9 cellular contexts compared by ENCODE assay signal in genomic region chr17:27533874-27534815, GRCh38.
DNase-seq lines count a peak whose midpoint lies in the region; ATAC-seq and TF ChIP-seq lines count a peak whose summit lies in the region.
"Had no signal": no experiment of that assay in that cellular context is flagged by ENCODE, and none has a peak within 500 bp of the region (broad histone marks: within the 10 kb centered on the region; RNA-seq: fewer than 3 reads in every experiment).

No MANE protein-coding gene starts in this region.

- H3K27ac Mint-ChIP-seq in endothelial cell (ENCODE audit: unreplicated experiment) (no peak overlapping the region), nephron (peak overlapping the region in 2 of 3 experiments; percentile 75 to 83)
- H3K27ac Mint-ChIP-seq in activated T-helper 2 cell treated with anti-CD3 and anti-CD28 coated beads, Interferon-gamma antibody, Interleukin-2, Interleukin-4, amounts not matched to agents 10 μg/mL and 5 μg/mL and 100 μg/mL, durations not matched to agents 14 hours and 24 hours and 36 hours, result no peak overlapping the region
- H3K27ac Mint-ChIP-seq: activated CD4-positive, alpha-beta memory T cell treated with anti-CD3 and anti-CD28 coated beads, Interleukin-2, amount 10 ng/mL, durations not matched to agents 7 days and 5 days had no signal

- H3K36me3 Mint-ChIP-seq in endothelial cell (ENCODE audit: low read depth, unreplicated experiment), result peaks cover 3% of the 10 kb centered on the region
- H3K36me3 Mint-ChIP-seq in nephron (ENCODE audit: low read depth), result no peaks in the 10 kb centered on the region
- H3K36me3 Mint-ChIP-seq in activated T-helper 2 cell treated with anti-CD3 and anti-CD28 coated beads, Interferon-gamma antibody, Interleukin-2, Interleukin-4, amounts not matched to agents 10 μg/mL and 5 μg/mL and 100 μg/mL, durations not matched to agents 14 hours and 24 hours and 36 hours (ENCODE audit: low read depth), result no peaks in the 10 kb centered on the region

- peak overlapping the region; percentile 71 for H3K4me3 Mint-ChIP-seq in endothelial cell (ENCODE audit: unreplicated experiment)
- H3K4me3 Mint-ChIP-seq in nephron, result no peak overlapping the region
- no peak overlapping the region for H3K4me3 Mint-ChIP-seq in activated T-helper 2 cell treated with anti-CD3 and anti-CD28 coated beads, Interferon-gamma antibody, Interleukin-2, Interleukin-4, amounts not matched to agents 10 μg/mL and 5 μg/mL and 100 μg/mL, durations not matched to agents 14 hours and 24 hours and 36 hours (ENCODE audit: low read depth)
- H3K4me3 Mint-ChIP-seq: activated CD4-positive, alpha-beta memory T cell treated with anti-CD3 and anti-CD28 coated beads, Interleukin-2, amount 10 ng/mL, durations not matched to agents 7 days and 5 days had no signal

- intact Hi-C loops in activated T-helper 2 cell treated with anti-CD3 and anti-CD28 coated beads, Interferon-gamma antibody, Interleukin-2, Interleukin-4, amounts not matched to agents 10 μg/mL and 5 μg/mL and 100 μg/mL, durations not matched to agents 14 hours and 24 hours and 36 hours (cut with micrococcal nuclease), result no loop called here

- H3K4me1 Mint-ChIP-seq in endothelial cell (ENCODE audit: unreplicated experiment) (peaks cover 23% of the 10 kb centered on the region), nephron (peaks cover 42% of the 10 kb centered on the region)
- peaks cover 43% of the 10 kb centered on the region for H3K4me1 Mint-ChIP-seq in activated T-helper 2 cell treated with anti-CD3 and anti-CD28 coated beads, Interferon-gamma antibody, Interleukin-2, Interleukin-4, amounts not matched to agents 10 μg/mL and 5 μg/mL and 100 μg/mL, durations not matched to agents 14 hours and 24 hours and 36 hours (ENCODE audit: low read depth)

- H3K9me3 Mint-ChIP-seq in endothelial cell (ENCODE audit: unreplicated experiment) (no peaks in the 10 kb centered on the region), nephron (no peaks in the 10 kb centered on the region)
- no peaks in the 10 kb centered on the region for H3K9me3 Mint-ChIP-seq in activated T-helper 2 cell treated with anti-CD3 and anti-CD28 coated beads, Interferon-gamma antibody, Interleukin-2, Interleukin-4, amounts not matched to agents 10 μg/mL and 5 μg/mL and 100 μg/mL, durations not matched to agents 14 hours and 24 hours and 36 hours
- H3K9me3 Mint-ChIP-seq: activated CD4-positive, alpha-beta memory T cell treated with anti-CD3 and anti-CD28 coated beads, Interleukin-2, amount 10 ng/mL, durations not matched to agents 7 days and 5 days had no signal

- H3K27me3 Mint-ChIP-seq in endothelial cell (ENCODE audit: unreplicated experiment) (peaks cover 1% of the 10 kb centered on the region), nephron (ENCODE audit: low read depth) (no peaks in the 10 kb centered on the region)
- no peaks in the 10 kb centered on the region for H3K27me3 Mint-ChIP-seq in activated T-helper 2 cell treated with anti-CD3 and anti-CD28 coated beads, Interferon-gamma antibody, Interleukin-2, Interleukin-4, amounts not matched to agents 10 μg/mL and 5 μg/mL and 100 μg/mL, durations not matched to agents 14 hours and 24 hours and 36 hours (ENCODE audit: low read depth)
- H3K27me3 Mint-ChIP-seq: activated CD4-positive, alpha-beta memory T cell treated with anti-CD3 and anti-CD28 coated beads, Interleukin-2, amount 10 ng/mL, durations not matched to agents 7 days and 5 days had no signal

- peak; percentile 56 for DNase-seq in AG09319 (ENCODE audit: extremely low read depth, low read depth)
- peak; percentile 58 for DNase-seq in NCI-H69 (lab: John Stamatoyannopoulos, UW)
- DNase-seq in endothelial cell (ENCODE audit: low spot score), result no peak
- no peak for DNase-seq in stimulated activated CD4-positive, alpha-beta T cell treated with anti-CD3 and anti-CD28 coated beads, Interleukin-4, amount 100 ng/mL, for 4 hours
- DNase-seq in activated CD4-positive, alpha-beta T cell treated with anti-CD3 and anti-CD28 coated beads for 48 hours, result no peak
- DNase-seq in activated T-helper 2 cell treated with anti-CD3 and anti-CD28 coated beads, Interferon-gamma antibody, Interleukin-2, Interleukin-4, amounts not matched to agents 10 μg/mL and 5 μg/mL and 100 μg/mL, durations not matched to agents 14 hours and 24 hours and 36 hours (ENCODE audit: low spot score), result no peak
- DNase-seq: activated CD4-positive, alpha-beta memory T cell treated with anti-CD3 and anti-CD28 coated beads, Interleukin-2, amount 10 ng/mL, durations not matched to agents 7 days and 5 days had no signal

- no peak for TF ChIP-seq CTCF in AG09319 (IDR thresholded peaks at IDR 0.05; ENCODE audit: low read depth, low read length)
- TF ChIP-seq CTCF in endothelial cell (IDR thresholded peaks at IDR 0.05; ENCODE audit: unreplicated experiment), result no peak
- no peak for TF ChIP-seq CTCF in nephron (IDR thresholded peaks at IDR 0.05; ENCODE audit: unreplicated experiment in 3 of 3)

- ATAC-seq in GM19395 (IDR thresholded peaks at IDR 0.05; ENCODE audit: unreplicated experiment), result no peak

Comparison
In these comparisons a context has a peak if more than half of its experiments do, and no peak if none do; other contexts are left out.
1. DNase-seq: peak in AG09319 (single experiment) and NCI-H69 (single experiment); none in endothelial cell (single experiment), stimulated activated CD4-positive, alpha-beta T cell treated with anti-CD3 and anti-CD28 coated beads, Interleukin-4, amount 100 ng/mL, for 4 hours (0 of 2), activated CD4-positive, alpha-beta T cell treated with anti-CD3 and anti-CD28 coated beads for 48 hours (single experiment) and activated T-helper 2 cell treated with anti-CD3 and anti-CD28 coated beads, Interferon-gamma antibody, Interleukin-2, Interleukin-4, amounts not matched to agents 10 μg/mL and 5 μg/mL and 100 μg/mL, durations not matched to agents 14 hours and 24 hours and 36 hours (single experiment).
2. H3K27ac Mint-ChIP-seq: peak in nephron (2 of 3); none in endothelial cell (single experiment) and activated T-helper 2 cell treated with anti-CD3 and anti-CD28 coated beads, Interferon-gamma antibody, Interleukin-2, Interleukin-4, amounts not matched to agents 10 μg/mL and 5 μg/mL and 100 μg/mL, durations not matched to agents 14 hours and 24 hours and 36 hours (single experiment).